In the genomic region with DNA sequence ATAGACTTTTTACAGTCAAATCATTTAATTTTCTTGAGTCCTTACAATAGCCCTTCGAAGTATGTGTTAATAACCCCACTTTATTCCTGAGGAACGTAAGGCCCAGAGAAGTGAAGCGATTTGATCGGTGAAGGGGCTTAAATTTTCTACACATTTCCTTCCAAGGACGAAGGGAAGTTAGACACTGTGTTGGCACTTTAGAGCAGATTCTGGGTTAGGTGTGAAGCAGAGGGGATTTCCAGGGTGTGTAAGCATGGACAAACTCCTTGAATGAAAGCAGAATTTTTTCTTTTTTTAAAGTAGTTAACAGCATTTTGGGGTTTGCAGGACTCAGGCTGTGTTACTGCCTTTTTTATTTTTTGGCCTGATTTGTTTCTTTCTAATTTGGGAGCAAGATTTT, we compare ENCODE assay signal across 16 cellular contexts. TPM values are rescaled to one million over a fixed set of nuclear protein-coding genes. Genes with fewer than 3 reads are reported as not detected.
A peak's percentile ranks its signal among the peaks of the same experiment; 100 is the strongest.
DNase-seq lines count a peak whose midpoint lies in the region; ATAC-seq lines count a peak whose summit lies in the region.
"Had no signal": no experiment of that assay in that cellular context is flagged by ENCODE, and none has a peak within 500 bp of the region (broad histone marks: within the 10 kb centered on the region; RNA-seq: fewer than 3 reads in every experiment).

No MANE protein-coding gene starts in this region.

- peak overlapping the region in 1 of 2 donors; percentile 53 for H3K4me3 Mint-ChIP-seq in effector memory CD8-positive, alpha-beta T cell
- H3K4me3 Mint-ChIP-seq: H9; neural crest cell; stimulated activated naive B cell treated with anti-CD40 and anti-IgM and Interleukin-4, amounts not matched to agents 10 μg/mL and 1 μg/mL and 100 μg/mL, for 72 hours had no signal

- no peak overlapping the region for H3K4me3 ChIP-seq in SK-N-MC
- H3K4me3 ChIP-seq: ascending aorta, esophagus squamous epithelium had no signal

- DNase-seq in activated gamma-delta T cell treated with Interleukin-2 at 50 U/mL for 16 hours (peak; percentile 13), activated gamma-delta T cell (lab: John Stamatoyannopoulos, UW) (no peak), SK-N-MC (ENCODE audit: low read depth, low spot score) (no peak), substantia nigra (lab: John Stamatoyannopoulos, UW) (no peak), left ventricle myocardium superior (no peak)
- DNase-seq in effector memory CD8-positive, alpha-beta T cell: peak; percentile 9 to 22 (median 18)
- DNase-seq in stimulated activated CD8-positive, alpha-beta memory T cell treated with anti-CD3 and anti-CD28 coated beads, Interleukin-15, amount 100 ng/mL, for 1 hour (ENCODE audit: low read depth): peak; percentile 11
- DNase-seq: esophagus squamous epithelium; H9; KG1; RPMI8226; small intestine; stimulated activated naive B cell treated with anti-CD40 and anti-IgM and Interleukin-4, amounts not matched to agents 10 μg/mL and 1 μg/mL and 100 μg/mL, for 72 hours had no signal

- no peaks in the 10 kb centered on the region for H3K9me3 ChIP-seq in SK-N-MC (ENCODE audit: low read depth, low read length)
- H3K9me3 ChIP-seq: ascending aorta, esophagus squamous epithelium had no signal

- peak overlapping the region; percentile 29 for H3K27ac ChIP-seq in SK-N-MC
- H3K27ac ChIP-seq in substantia nigra (ENCODE audit: low read depth, low read length, poor library complexity, severe bottlenecking): no peak overlapping the region
- H3K27ac ChIP-seq: ascending aorta, esophagus squamous epithelium had no signal

- no peak overlapping the region for H3K9ac ChIP-seq in SK-N-MC (ENCODE audit: insufficient read length)

- ATAC-seq in effector memory CD8-positive, alpha-beta T cell (replicated peaks): peak; percentile 98
- no peak for ATAC-seq in GM19023 (IDR thresholded peaks at IDR 0.05; ENCODE audit: unreplicated experiment)
- no peak for ATAC-seq in left ventricle myocardium superior
- ATAC-seq: stimulated activated naive B cell treated with anti-CD40 and anti-IgM and Interleukin-4, amounts not matched to agents 10 μg/mL and 1 μg/mL and 100 μg/mL, for 72 hours had no signal

- peaks cover 18 to 41% of the 10 kb centered on the region in 2 donors for H3K4me1 Mint-ChIP-seq in effector memory CD8-positive, alpha-beta T cell (ENCODE audit: low read depth in 2 of 2)
- H3K4me1 Mint-ChIP-seq: neural crest cell had no signal

- H3K27ac Mint-ChIP-seq in effector memory CD8-positive, alpha-beta T cell: peak overlapping the region; percentile 42 to 88
- H3K27ac Mint-ChIP-seq: stimulated activated naive B cell treated with anti-CD40 and anti-IgM and Interleukin-4, amounts not matched to agents 10 μg/mL and 1 μg/mL and 100 μg/mL, for 72 hours had no signal

- intact Hi-C loops in left ventricle myocardium superior (cut with micrococcal nuclease): no loop called here

- H3K36me3 Mint-ChIP-seq in effector memory CD8-positive, alpha-beta T cell (ENCODE audit: insufficient read depth): peaks cover 10% of the 10 kb centered on the region

- H3K9me3 Mint-ChIP-seq in effector memory CD8-positive, alpha-beta T cell: no peaks in the 10 kb centered on the region
- H3K9me3 Mint-ChIP-seq: H9; neural crest cell; stimulated activated naive B cell treated with anti-CD40 and anti-IgM and Interleukin-4, amounts not matched to agents 10 μg/mL and 1 μg/mL and 100 μg/mL, for 72 hours had no signal

- H3K36me3 ChIP-seq in SK-N-MC (ENCODE audit: insufficient read depth, low read length): peaks cover 26% of the 10 kb centered on the region

- no peaks in the 10 kb centered on the region for H3K27me3 Mint-ChIP-seq in effector memory CD8-positive, alpha-beta T cell
- H3K27me3 Mint-ChIP-seq: stimulated activated naive B cell treated with anti-CD40 and anti-IgM and Interleukin-4, amounts not matched to agents 10 μg/mL and 1 μg/mL and 100 μg/mL, for 72 hours had no signal

RNA-seq across cellular contexts. Expression of a gene that starts 38.9 kb away (rescaled TPM):
- 17.0 TPM for total RNA-seq in left ventricle myocardium superior

RNA-seq across cellular contexts. Expression of a gene that starts 39.4 kb away (rescaled TPM):
- total RNA-seq in left ventricle myocardium superior: 24.7 TPM

Comparison
In these comparisons a context has a peak if more than half of its experiments do, and no peak if none do; other contexts are left out.
1. DNase-seq: peak in activated gamma-delta T cell treated with Interleukin-2 at 50 U/mL for 16 hours (single experiment), effector memory CD8-positive, alpha-beta T cell (3 of 3) and stimulated activated CD8-positive, alpha-beta memory T cell treated with anti-CD3 and anti-CD28 coated beads, Interleukin-15, amount 100 ng/mL, for 1 hour (single experiment); none in activated gamma-delta T cell (single experiment), SK-N-MC (single experiment), substantia nigra (0 of 49) and left ventricle myocardium superior (single experiment).